23 cellular contexts compared by ENCODE assay signal in genomic region chr1:184014271-184014670, GRCh38. TPM values are rescaled to one million over a fixed set of nuclear protein-coding genes. Genes with fewer than 3 reads are reported as not detected.
DNase-seq lines count a peak whose midpoint lies in the region; ATAC-seq, FAIRE-seq and TF ChIP-seq lines count a peak whose summit lies in the region.
"Had no signal": no experiment of that assay in that cellular context is flagged by ENCODE, and none has a peak within 500 bp of the region (broad histone marks: within the 10 kb centered on the region; RNA-seq: fewer than 3 reads in every experiment).

No MANE protein-coding gene starts in this region.

- no TSS peak for BruUV-seq in A673 (replicated peaks; lab: Mats Ljungman, UMichigan)

- H3K27ac Mint-ChIP-seq in astrocyte (ENCODE audit: unreplicated experiment) = no peak overlapping the region
- H3K27ac Mint-ChIP-seq: CD4-positive, CD25-positive, alpha-beta regulatory T cell; H9 had no signal

- H3K27ac ChIP-seq in A673 (ENCODE audit: low read depth, low read length, poor library complexity, severe bottlenecking) (no peak overlapping the region), astrocyte (ENCODE audit: low read depth, low read length) (no peak overlapping the region), breast epithelium (no peak overlapping the region)
- H3K27ac ChIP-seq: 22Rv1, A549 had no signal

- ATAC-seq in GM21786 (IDR thresholded peaks at IDR 0.05; ENCODE audit: unreplicated experiment) (no peak), GM21529 (IDR thresholded peaks at IDR 0.05; ENCODE audit: unreplicated experiment) (no peak)
- ATAC-seq: A549 had no signal

- H3K36me3 ChIP-seq in A673 (ENCODE audit: insufficient read depth, low read length, poor library complexity, severe bottlenecking) = no peaks in the 10 kb centered on the region
- no peaks in the 10 kb centered on the region for H3K36me3 ChIP-seq in astrocyte (ENCODE audit: insufficient read depth, low read length)
- H3K36me3 ChIP-seq in breast epithelium = no peaks in the 10 kb centered on the region
- H3K36me3 ChIP-seq: BE2C had no signal

- H3K36me3 Mint-ChIP-seq in astrocyte (ENCODE audit: low read depth, unreplicated experiment) = no peaks in the 10 kb centered on the region
- H3K36me3 Mint-ChIP-seq: CD4-positive, CD25-positive, alpha-beta regulatory T cell had no signal

- H3K4me1 ChIP-seq in A673 (ENCODE audit: insufficient read depth, low read length, poor library complexity, severe bottlenecking) (peaks cover 31% of the 10 kb centered on the region), astrocyte (ENCODE audit: insufficient read depth, low read length) (no peaks in the 10 kb centered on the region), breast epithelium (no peaks in the 10 kb centered on the region)
- H3K4me1 ChIP-seq: A549, BE2C had no signal

- DNase-seq in A673 (ENCODE audit: low spot score) (peak; percentile 51), GM03348 (ENCODE audit: low spot score) (peak; percentile 33), astrocyte (ENCODE audit: low read depth) (no peak), fibroblast of peridontal ligament (ENCODE audit: extremely low read depth) (peak; percentile 52), nucleus accumbens (lab: John Stamatoyannopoulos, UW) (no peak), breast epithelium (ENCODE audit: low spot score in 2 of 2) (no peak)
- DNase-seq: BE2C; C1 segment of cervical spinal cord; CD4-positive, CD25-positive, alpha-beta regulatory T cell; CD8-positive, alpha-beta memory T cell; COR-L47; DMS 273 treated with DMSO at 0.1 percent for 48 hours; DMS53; DND-41; H9; KG1 had no signal

- no peaks in the 10 kb centered on the region for H4K20me1 ChIP-seq in astrocyte (ENCODE audit: insufficient read depth, low read length)

- CTCF ChIA-PET in A673 (lab: Charles Lee) = no interaction called here

- no peak overlapping the region for H3K9ac ChIP-seq in astrocyte (ENCODE audit: low read length)

- no peaks in the 10 kb centered on the region for H3K27me3 Mint-ChIP-seq in astrocyte (ENCODE audit: low read depth, unreplicated experiment)

- intact Hi-C loops in A673 (cut with micrococcal nuclease; ENCODE audit: unreplicated experiment) (no loop called here), breast epithelium (cut with DNase I; ENCODE audit: low total_unique reads) (no loop called here)

- no peaks in the 10 kb centered on the region for H3K4me1 Mint-ChIP-seq in astrocyte (ENCODE audit: low read depth, unreplicated experiment)
- H3K4me1 Mint-ChIP-seq: CD4-positive, CD25-positive, alpha-beta regulatory T cell; CD8-positive, alpha-beta memory T cell had no signal

- H3K79me2 ChIP-seq in astrocyte (ENCODE audit: insufficient read depth, low read length) = no peaks in the 10 kb centered on the region

- H3K4me3 ChIP-seq in A673 (ENCODE audit: low read depth, low read length, poor library complexity, severe bottlenecking) (no peak overlapping the region), astrocyte (ENCODE audit: insufficient read depth, low read depth, low read length) (no peak overlapping the region), breast epithelium (no peak overlapping the region)
- H3K4me3 ChIP-seq: A549 had no signal

- POLR2A ChIA-PET in A673 (lab: Charles Lee; ENCODE audit: low non-redundant PET) = no interaction called here

- peaks cover 3% of the 10 kb centered on the region for H3K9me3 Mint-ChIP-seq in astrocyte (ENCODE audit: unreplicated experiment)
- H3K9me3 Mint-ChIP-seq: CD8-positive, alpha-beta memory T cell had no signal

- H3K27me3 ChIP-seq in A673 (replicated peaks; ENCODE audit: insufficient read depth, low read depth, low read length, poor library complexity) (no peaks in the 10 kb centered on the region), astrocyte (ENCODE audit: insufficient read depth, low read length) (no peaks in the 10 kb centered on the region), breast epithelium (no peaks in the 10 kb centered on the region)
- H3K27me3 ChIP-seq: BE2C had no signal

- TF ChIP-seq CTCF in A673 (conservative IDR thresholded peaks at IDR 0.05; ENCODE audit: low read depth, low read length) = no peak
- no peak for TF ChIP-seq CTCF in astrocyte (IDR thresholded peaks at IDR 0.05; ENCODE audit: insufficient read depth, low read depth, low read length)
- TF ChIP-seq CTCF in breast epithelium (IDR thresholded peaks at IDR 0.05) = no peak

- peak; percentile 20 for FAIRE-seq in astrocyte (lab: Jason Lieb, UNC)
- FAIRE-seq: A549, G401.6, H1 had no signal

- H2AFZ ChIP-seq in astrocyte (ENCODE audit: low read depth, low read length) = no peak overlapping the region

- H3K9me3 ChIP-seq in A673 (ENCODE audit: low read depth, low read length, poor library complexity, severe bottlenecking) (no peaks in the 10 kb centered on the region), astrocyte (ENCODE audit: insufficient read depth, low read depth, low read length) (no peaks in the 10 kb centered on the region), breast epithelium (no peaks in the 10 kb centered on the region)
- H3K9me3 ChIP-seq: A549, BE2C had no signal

- no peak overlapping the region for H3K4me3 Mint-ChIP-seq in astrocyte (ENCODE audit: unreplicated experiment)
- H3K4me3 Mint-ChIP-seq: CD4-positive, CD25-positive, alpha-beta regulatory T cell; CD8-positive, alpha-beta memory T cell; H9 had no signal

- no peak for TF ChIP-seq POLR2A in breast epithelium (IDR thresholded peaks at IDR 0.05)

- no peak overlapping the region for H3K4me2 ChIP-seq in astrocyte (ENCODE audit: low read length)
- H3K4me2 ChIP-seq: A549 had no signal

RNA-seq across cellular contexts. Expression of gene COLGALT2, which starts 23.3 kb away (rescaled TPM):
- 15.4 and 17.2 TPM in 2 replicates for total RNA-seq in A673 (2021)
- 5.4 and 5.8 TPM in 2 replicates for total RNA-seq in astrocyte
- total RNA-seq in breast epithelium = 1 to 10 TPM in 2 of 3 donors, under 1 TPM in 1; 0.32 to 1.3 (median 1.3) TPM
- total RNA-seq: HT-29 had no signal

RNA-seq across cellular contexts. Expression of gene TSEN15, which starts 37.3 kb away (rescaled TPM):
- total RNA-seq in A673 (2021) (57.0 and 70.7 TPM in 2 replicates), astrocyte (28.0 and 29.3 TPM in 2 replicates), breast epithelium (10 to 100 TPM; 18.9 to 25.0 (median 23.6) TPM)

Comparison
In these comparisons a context has a peak if more than half of its experiments do, and no peak if none do; other contexts are left out.
1. DNase-seq: peak in A673 (single experiment), GM03348 (single experiment) and fibroblast of peridontal ligament (single experiment); none in astrocyte (single experiment), nucleus accumbens (0 of 56) and breast epithelium (0 of 2).